In the genomic region with DNA sequence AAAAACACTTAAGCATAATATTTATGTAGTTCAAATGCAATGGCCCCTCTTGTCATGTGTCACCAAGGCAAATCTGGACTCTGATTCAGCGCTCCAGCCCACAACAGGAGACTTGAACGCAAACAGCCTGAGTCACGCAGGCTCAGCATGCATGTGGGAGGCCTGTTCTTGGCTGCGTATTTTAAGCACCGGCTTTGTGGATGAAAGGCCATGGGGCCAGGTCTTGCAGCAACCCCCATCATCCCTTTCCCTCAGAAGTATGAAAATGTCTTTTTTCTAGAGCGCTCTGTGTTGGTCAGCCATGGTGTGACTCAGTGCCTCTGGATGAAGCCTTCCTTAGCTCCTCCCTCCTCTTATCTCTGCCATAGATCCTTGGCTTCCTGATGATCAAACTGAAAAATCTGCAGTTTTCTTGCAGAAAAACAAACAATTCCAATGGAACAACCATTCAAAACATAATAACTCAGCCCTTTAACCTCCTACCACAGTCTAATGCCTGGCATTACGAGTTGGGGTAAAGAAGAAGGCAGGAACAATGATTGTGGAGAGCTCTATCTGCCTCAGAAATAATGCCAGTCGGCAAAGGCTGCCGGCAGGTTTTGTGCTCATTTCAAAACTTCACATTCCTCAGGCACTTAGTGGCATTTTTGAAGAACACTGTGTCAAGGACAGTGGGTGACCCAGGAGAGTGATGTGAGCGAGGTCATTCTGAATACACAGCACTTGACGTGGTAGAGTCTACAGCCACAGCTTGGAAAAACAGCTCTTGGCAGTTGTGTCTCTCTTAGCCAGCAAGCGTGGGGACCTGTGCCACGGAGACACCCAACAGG, we compare ENCODE assay signal across 10 cellular contexts.
A peak's percentile ranks its signal among the peaks of the same experiment; 100 is the strongest.
DNase-seq lines count a peak whose midpoint lies in the region; ATAC-seq and TF ChIP-seq lines count a peak whose summit lies in the region.
"Had no signal": no experiment of that assay in that cellular context is flagged by ENCODE, and none has a peak within 500 bp of the region (broad histone marks: within the 10 kb centered on the region; RNA-seq: fewer than 3 reads in every experiment).

No MANE protein-coding gene starts in this region.

- no peaks in the 10 kb centered on the region for H3K79me2 ChIP-seq in Karpas-422 (ENCODE audit: low read length)

- ATAC-seq in T-cell (replicated peaks in 1 of 4) (no peak), HG03565 (IDR thresholded peaks at IDR 0.05; ENCODE audit: unreplicated experiment) (no peak)
- ATAC-seq in stimulated activated memory B cell treated with anti-CD40 and anti-IgM and Interleukin-4, amounts not matched to agents 10 μg/mL and 1 μg/mL and 100 μg/mL, for 72 hours: no peak

- POLR2A ChIA-PET in T-cell (lab: Charles Lee): interaction anchor here in 1 of 2 donors (0.7 kb wide), 1 partner anchor 211 kb away, joined by 3 read pairs; no protein-coding TSS in a partner anchor

- H3K4me1 ChIP-seq in colonic mucosa (no peaks in the 10 kb centered on the region), Karpas-422 (ENCODE audit: low read length) (no peaks in the 10 kb centered on the region)

- CTCF ChIA-PET in T-cell (lab: Charles Lee): no interaction called here

- H3K9me2 ChIP-seq in Karpas-422 (replicated peaks; ENCODE audit: insufficient read depth, low read length): no peaks in the 10 kb centered on the region

- H3K27me3 Mint-ChIP-seq in T-cell: no peaks in the 10 kb centered on the region
- no peaks in the 10 kb centered on the region for H3K27me3 Mint-ChIP-seq in stimulated activated memory B cell treated with anti-CD40 and anti-IgM and Interleukin-4, amounts not matched to agents 10 μg/mL and 1 μg/mL and 100 μg/mL, for 72 hours

- intact Hi-C loops in colonic mucosa (cut with DNase I): no loop called here

- peak overlapping the region in 1 of 3 donors; percentile 15 for H3K4me3 Mint-ChIP-seq in T-cell
- H3K4me3 Mint-ChIP-seq in stimulated activated memory B cell treated with anti-CD40 and anti-IgM and Interleukin-4, amounts not matched to agents 10 μg/mL and 1 μg/mL and 100 μg/mL, for 72 hours: no peak overlapping the region
- H3K4me3 Mint-ChIP-seq: neural crest cell had no signal

- H3K27me3 ChIP-seq in colonic mucosa: no peaks in the 10 kb centered on the region
- no peaks in the 10 kb centered on the region for H3K27me3 ChIP-seq in Karpas-422 (ENCODE audit: low read length)

- H3K27ac Mint-ChIP-seq in T-cell: peak overlapping the region; percentile 33 to 46
- no peak overlapping the region for H3K27ac Mint-ChIP-seq in stimulated activated memory B cell treated with anti-CD40 and anti-IgM and Interleukin-4, amounts not matched to agents 10 μg/mL and 1 μg/mL and 100 μg/mL, for 72 hours

- peaks cover 58% of the 10 kb centered on the region for H3K36me3 Mint-ChIP-seq in T-cell
- H3K36me3 Mint-ChIP-seq in stimulated activated memory B cell treated with anti-CD40 and anti-IgM and Interleukin-4, amounts not matched to agents 10 μg/mL and 1 μg/mL and 100 μg/mL, for 72 hours: peaks cover 64% of the 10 kb centered on the region

- DNase-seq in HFF-Myc (ENCODE audit: extremely low read depth, low read depth) (peak; percentile 96), T-cell (no peak), fibroblast of gingiva (ENCODE audit: low read depth) (peak; percentile 100), retinal pigment epithelial cell (ENCODE audit: low read depth) (peak; percentile 99), colonic mucosa (no peak), Karpas-422 (no peak)

- H2AFZ ChIP-seq in Karpas-422 (ENCODE audit: low read length): no peak overlapping the region

- H3K9me3 ChIP-seq in colonic mucosa (no peaks in the 10 kb centered on the region), Karpas-422 (ENCODE audit: low read length) (no peaks in the 10 kb centered on the region)

- H4K20me1 ChIP-seq in Karpas-422 (ENCODE audit: insufficient read depth, low read depth, low read length): no peaks in the 10 kb centered on the region

- H3K4me3 ChIP-seq in HFF-Myc (replicated peaks; ENCODE audit: low read depth, low read length) (peak overlapping the region; percentile 13), retinal pigment epithelial cell (ENCODE audit: low read length) (peak overlapping the region; percentile 7), colonic mucosa (no peak overlapping the region), Karpas-422 (ENCODE audit: low read length) (no peak overlapping the region)
- H3K4me3 ChIP-seq: SK-N-MC had no signal

- peaks cover 51 to 58% (median 57%) of the 10 kb centered on the region in 3 donors for H3K4me1 Mint-ChIP-seq in T-cell
- H3K4me1 Mint-ChIP-seq in stimulated activated memory B cell treated with anti-CD40 and anti-IgM and Interleukin-4, amounts not matched to agents 10 μg/mL and 1 μg/mL and 100 μg/mL, for 72 hours: peaks cover 11% of the 10 kb centered on the region

- H3K36me3 ChIP-seq in colonic mucosa: peaks cover 4% of the 10 kb centered on the region
- peaks cover 8% of the 10 kb centered on the region; the same call in 1 of the 2 replicates for H3K36me3 ChIP-seq in Karpas-422 (ENCODE audit: insufficient read depth, low read length)

- no peak overlapping the region for H3K9ac ChIP-seq in colonic mucosa (ENCODE audit: low read depth in 2 of 2, low read length in 2 of 2)
- H3K9ac ChIP-seq in Karpas-422 (ENCODE audit: low read length): no peak overlapping the region

- no peaks in the 10 kb centered on the region for H3K9me3 Mint-ChIP-seq in T-cell
- H3K9me3 Mint-ChIP-seq in stimulated activated memory B cell treated with anti-CD40 and anti-IgM and Interleukin-4, amounts not matched to agents 10 μg/mL and 1 μg/mL and 100 μg/mL, for 72 hours: no peaks in the 10 kb centered on the region
- H3K9me3 Mint-ChIP-seq: neural crest cell had no signal

- H3K4me2 ChIP-seq in Karpas-422 (ENCODE audit: low read depth, low read length, poor library complexity, severe bottlenecking): no peak overlapping the region

- H3K27ac ChIP-seq in colonic mucosa (no peak overlapping the region), Karpas-422 (ENCODE audit: low read length) (no peak overlapping the region)
- H3K27ac ChIP-seq: SK-N-MC had no signal

- TF ChIP-seq CTCF in HFF-Myc (IDR thresholded peaks at IDR 0.05; ENCODE audit: low read depth, low read length, missing control alignments) (no peak), retinal pigment epithelial cell (conservative IDR thresholded peaks at IDR 0.05; ENCODE audit: low read depth, low read length) (no peak), colonic mucosa (IDR thresholded peaks at IDR 0.05) (no peak)

Comparison
In these comparisons a context has a peak if more than half of its experiments do, and no peak if none do; other contexts are left out.
1. DNase-seq: peak in HFF-Myc (single experiment), fibroblast of gingiva (single experiment) and retinal pigment epithelial cell (single experiment); none in T-cell (0 of 34), colonic mucosa (single experiment) and Karpas-422 (single experiment).
2. H3K4me3 ChIP-seq: peak in HFF-Myc (single experiment) and retinal pigment epithelial cell (single experiment); none in colonic mucosa (single experiment) and Karpas-422 (single experiment).